Comparison of ENCODE assay signal across 8 cellular contexts in the genomic region with DNA sequence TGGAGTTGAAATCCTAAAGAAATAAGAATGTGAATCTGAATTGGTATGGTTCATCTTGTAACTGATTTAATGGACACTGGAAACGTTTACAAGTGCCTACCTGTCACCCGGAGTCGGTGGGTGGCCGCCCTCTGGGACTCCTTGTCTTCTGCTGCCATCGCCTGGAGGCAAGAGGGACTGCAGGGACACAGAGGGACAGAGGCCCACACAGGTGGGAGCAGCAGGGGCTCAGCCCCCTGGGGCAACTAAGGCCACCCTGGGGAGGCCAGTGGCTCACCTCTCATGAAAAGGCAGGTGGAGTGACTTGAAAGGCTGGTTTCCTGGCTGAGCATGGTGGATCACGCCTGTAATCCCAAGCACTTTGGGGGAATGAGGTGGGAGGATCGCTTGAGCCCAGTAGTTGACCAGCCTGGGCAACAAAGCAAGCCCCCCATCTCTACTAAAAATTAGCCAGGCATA. TPM values are rescaled to one million over a fixed set of nuclear protein-coding genes. Genes with fewer than 3 reads are reported as not detected.
DNase-seq lines count a peak whose midpoint lies in the region; ATAC-seq and TF ChIP-seq lines count a peak whose summit lies in the region.

No MANE protein-coding gene starts in this region.

- no peaks in the 10 kb centered on the region for H4K20me1 ChIP-seq in mammary epithelial cell (ENCODE audit: insufficient read depth, low read length)

- TF ChIP-seq CTCF in A673 (conservative IDR thresholded peaks at IDR 0.05; ENCODE audit: low read depth, low read length) (peak; percentile 93), mammary epithelial cell (conservative IDR thresholded peaks at IDR 0.05 in 1 of 2, IDR thresholded peaks at IDR 0.05 in 1 of 2; ENCODE audit: extremely low read depth in 1 of 2, insufficient read depth in 1 of 2, low read depth in 1 of 2, low read length in 2 of 2) (peak; percentile 82 to 93)

- dilution Hi-C loops in mammary epithelial cell (cut with HindIII; ENCODE audit: low sequenced_read_pairs) = no loop called here

- no peaks in the 10 kb centered on the region for H3K4me1 ChIP-seq in A673 (ENCODE audit: insufficient read depth, low read length, poor library complexity, severe bottlenecking)
- no peaks in the 10 kb centered on the region for H3K4me1 ChIP-seq in mammary epithelial cell (ENCODE audit: insufficient read depth, low read length)

- 17% methylated on average over 6 of the region's 7 CpGs for WGBS in mammary epithelial cell (ENCODE audit: low coverage, missing lambda C conversion rate)

- intact Hi-C loops in A673 (cut with micrococcal nuclease; ENCODE audit: unreplicated experiment) (loop anchor here (1.0 to 10.0 kb wide), 4 partner anchors 97 to 270 kb away; partner anchors contain the start of genes PDK2 and SGCA), mammary epithelial cell (cut with micrococcal nuclease) (loop anchor here (1.0 to 5.0 kb wide), 6 partner anchors 24 to 203 kb away; partner anchors contain the start of gene RSAD1), left colon (cut with DNase I, micrococcal nuclease) (loop anchor here in 1 of 2 donors (10.0 kb wide), 1 partner anchor 203 kb away; the partner anchor contains the start of gene PDK2)

- H3K9ac ChIP-seq in mammary epithelial cell (ENCODE audit: insufficient read depth, low read length) = no peak overlapping the region

- DNase-seq in A673 (ENCODE audit: low spot score) = peak; percentile 69
- DNase-seq in GM19238 (ENCODE audit: insufficient read length, low spot score) = peak; percentile 76
- DNase-seq in NCI-H2171 treated with DMSO at 0.1 percent for 48 hours (lab: John Stamatoyannopoulos, UW) = peak; percentile 72
- DNase-seq in activated CD4-positive, CD25-positive, alpha-beta regulatory T cell (lab: John Stamatoyannopoulos, UW) = peak; percentile 54 to 68 (median 58)
- DNase-seq in mammary epithelial cell = no peak
- DNase-seq in left colon = peak; percentile 66 to 82
- DNase-seq in stimulated activated CD4-positive, alpha-beta T cell treated with anti-CD3 and anti-CD28 coated beads, Interleukin-4, amount 100 ng/mL, for 1 hour = peak; percentile 80

- BruUV-seq in A673 (replicated peaks; lab: Mats Ljungman, UMichigan) (no TSS peak), mammary epithelial cell (replicated peaks; lab: Mats Ljungman, UMichigan) (no TSS peak)

- H3K27me3 ChIP-seq in A673 (replicated peaks; ENCODE audit: insufficient read depth, low read depth, low read length, poor library complexity) (no peaks in the 10 kb centered on the region), mammary epithelial cell (ENCODE audit: insufficient read depth, low read length) (no peaks in the 10 kb centered on the region)

- no peak overlapping the region for H2AFZ ChIP-seq in mammary epithelial cell (ENCODE audit: low read depth, low read length)

- POLR2A ChIA-PET in A673 (lab: Charles Lee; ENCODE audit: low non-redundant PET) = no interaction called here

- H3K4me2 ChIP-seq in mammary epithelial cell (ENCODE audit: insufficient read depth, low read depth, low read length) = no peak overlapping the region

- CTCF ChIA-PET in A673 (lab: Charles Lee) (interaction anchor here (0.5 to 3.1 kb wide), 4 partner anchors 89 to 1088 kb away, joined by 4 to 24 read pairs (median 6); partner anchors contain the start of gene COL1A1), mammary epithelial cell (lab: Charles Lee; ENCODE audit: low non-redundant PET) (interaction anchor here (0.7 kb wide), 1 partner anchor 97 kb away, joined by 3 read pairs; no protein-coding TSS in a partner anchor)

- ATAC-seq in left colon (peak; percentile 90), HG03135 (IDR thresholded peaks at IDR 0.05; ENCODE audit: unreplicated experiment) (no peak)

- H3K36me3 ChIP-seq in A673 (ENCODE audit: insufficient read depth, low read length, poor library complexity, severe bottlenecking) (no peaks in the 10 kb centered on the region), mammary epithelial cell (ENCODE audit: insufficient read depth, low read length) (no peaks in the 10 kb centered on the region)

- in situ Hi-C loops in mammary epithelial cell (cut with MboI; ENCODE audit: low sequenced_read_pairs in 2 of 2) = no loop called here

- H3K4me3 ChIP-seq in A673 (ENCODE audit: low read depth, low read length, poor library complexity, severe bottlenecking) (no peak overlapping the region), mammary epithelial cell (replicated peaks in 1 of 3; ENCODE audit: insufficient read depth in 1 of 3, low read depth in 2 of 3, low read length in 3 of 3) (no peak overlapping the region)

- no peaks in the 10 kb centered on the region for H3K9me3 ChIP-seq in A673 (ENCODE audit: low read depth, low read length, poor library complexity, severe bottlenecking)
- H3K9me3 ChIP-seq in mammary epithelial cell (replicated peaks; ENCODE audit: insufficient read depth, low read length) = no peaks in the 10 kb centered on the region

- H3K27ac ChIP-seq in A673 (ENCODE audit: low read depth, low read length, poor library complexity, severe bottlenecking) (no peak overlapping the region), mammary epithelial cell (ENCODE audit: insufficient read depth, low read depth, low read length) (no peak overlapping the region)

- no peaks in the 10 kb centered on the region for H3K79me2 ChIP-seq in mammary epithelial cell (ENCODE audit: insufficient read depth, low read length)

RNA-seq across cellular contexts. Expression of gene TMEM92, which starts 23.2 kb away (rescaled TPM):
- total RNA-seq in A673 (2021) (0.19 TPM in 1 of 2 replicates, not detected in the other), mammary epithelial cell (under 1 TPM in 1 of 2 donors, not detected in 1; under 0.01 TPM), left colon (1 to 10 TPM; 3.4 to 9.4 TPM)
- polyA plus RNA-seq in mammary epithelial cell = 1.3 TPM
- 3.0 TPM for polyA minus RNA-seq in mammary epithelial cell

RNA-seq across cellular contexts. Expression of gene XYLT2, which starts 48.5 kb away (rescaled TPM):
- total RNA-seq in A673 (2021) = 15.8 and 23.1 TPM in 2 replicates
- total RNA-seq in mammary epithelial cell = 10 to 100 TPM; 46.3 to 78.3 TPM
- 26.3 TPM for polyA plus RNA-seq in mammary epithelial cell
- 40.8 TPM for polyA minus RNA-seq in mammary epithelial cell
- 10 to 100 TPM; 18.1 to 20.2 TPM for total RNA-seq in left colon
